ENCODE assay signal across 1 cellular context in the genomic region with DNA sequence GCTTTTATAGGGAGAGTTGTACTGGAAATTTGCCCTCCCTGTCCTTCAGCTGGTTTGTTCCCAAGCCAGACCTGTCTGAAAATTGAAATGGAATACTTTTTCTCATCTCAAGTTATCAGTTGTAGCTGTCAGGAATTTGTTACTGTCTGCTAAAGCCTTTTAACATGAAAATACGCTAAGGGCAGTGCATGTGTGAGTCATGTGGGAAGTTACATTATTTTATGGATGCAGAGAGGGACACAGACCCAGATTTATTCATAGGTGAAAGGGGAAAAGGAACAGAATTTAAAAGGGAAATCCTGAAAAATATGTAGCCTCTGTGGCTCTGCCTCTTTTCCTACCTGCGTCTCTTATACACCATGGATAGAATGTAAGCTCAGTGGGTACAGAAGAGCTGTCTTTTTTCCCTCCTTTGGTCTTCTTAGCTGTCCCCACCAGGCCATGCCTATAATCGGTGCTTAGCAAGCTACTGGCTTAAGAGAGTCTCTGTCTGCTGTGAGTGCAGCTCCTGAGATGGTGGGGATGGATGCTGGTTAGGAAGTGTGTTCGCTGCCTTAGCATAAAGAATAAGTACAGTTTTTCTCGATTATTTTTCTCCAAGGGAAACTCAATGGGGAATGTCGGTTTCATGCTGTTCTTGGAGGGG.
TF ChIP-seq lines count a peak whose summit lies in the region.

No MANE protein-coding gene starts in this region.

TF ChIP-seq in GM23338, 12 proteins besides CTCF, POLR2A, EP300 and RAD21 (continued from another document):
- TF ChIP-seq, protein P1, sequence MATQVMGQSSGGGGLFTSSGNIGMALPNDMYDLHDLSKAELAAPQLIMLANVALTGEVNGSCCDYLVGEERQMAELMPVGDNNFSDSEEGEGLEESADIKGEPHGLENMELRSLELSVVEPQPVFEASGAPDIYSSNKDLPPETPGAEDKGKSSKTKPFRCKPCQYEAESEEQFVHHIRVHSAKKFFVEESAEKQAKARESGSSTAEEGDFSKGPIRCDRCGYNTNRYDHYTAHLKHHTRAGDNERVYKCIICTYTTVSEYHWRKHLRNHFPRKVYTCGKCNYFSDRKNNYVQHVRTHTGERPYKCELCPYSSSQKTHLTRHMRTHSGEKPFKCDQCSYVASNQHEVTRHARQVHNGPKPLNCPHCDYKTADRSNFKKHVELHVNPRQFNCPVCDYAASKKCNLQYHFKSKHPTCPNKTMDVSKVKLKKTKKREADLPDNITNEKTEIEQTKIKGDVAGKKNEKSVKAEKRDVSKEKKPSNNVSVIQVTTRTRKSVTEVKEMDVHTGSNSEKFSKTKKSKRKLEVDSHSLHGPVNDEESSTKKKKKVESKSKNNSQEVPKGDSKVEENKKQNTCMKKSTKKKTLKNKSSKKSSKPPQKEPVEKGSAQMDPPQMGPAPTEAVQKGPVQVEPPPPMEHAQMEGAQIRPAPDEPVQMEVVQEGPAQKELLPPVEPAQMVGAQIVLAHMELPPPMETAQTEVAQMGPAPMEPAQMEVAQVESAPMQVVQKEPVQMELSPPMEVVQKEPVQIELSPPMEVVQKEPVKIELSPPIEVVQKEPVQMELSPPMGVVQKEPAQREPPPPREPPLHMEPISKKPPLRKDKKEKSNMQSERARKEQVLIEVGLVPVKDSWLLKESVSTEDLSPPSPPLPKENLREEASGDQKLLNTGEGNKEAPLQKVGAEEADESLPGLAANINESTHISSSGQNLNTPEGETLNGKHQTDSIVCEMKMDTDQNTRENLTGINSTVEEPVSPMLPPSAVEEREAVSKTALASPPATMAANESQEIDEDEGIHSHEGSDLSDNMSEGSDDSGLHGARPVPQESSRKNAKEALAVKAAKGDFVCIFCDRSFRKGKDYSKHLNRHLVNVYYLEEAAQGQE (IDR thresholded peaks at IDR 0.05; ENCODE audit: unreplicated experiment) = no peak
- TF ChIP-seq CREB1 (CRISPR knock-in tag; IDR thresholded peaks at IDR 0.05; ENCODE audit: low read depth) (no peak), ZNF331 (CRISPR knock-in tag; IDR thresholded peaks at IDR 0.05; ENCODE audit: low read depth) (no peak), EZH2phosphoT487 (IDR thresholded peaks at IDR 0.05; ENCODE audit: unreplicated experiment) (no peak)
